Comparison of ENCODE assay signal across 12 cellular contexts in the genomic region with DNA sequence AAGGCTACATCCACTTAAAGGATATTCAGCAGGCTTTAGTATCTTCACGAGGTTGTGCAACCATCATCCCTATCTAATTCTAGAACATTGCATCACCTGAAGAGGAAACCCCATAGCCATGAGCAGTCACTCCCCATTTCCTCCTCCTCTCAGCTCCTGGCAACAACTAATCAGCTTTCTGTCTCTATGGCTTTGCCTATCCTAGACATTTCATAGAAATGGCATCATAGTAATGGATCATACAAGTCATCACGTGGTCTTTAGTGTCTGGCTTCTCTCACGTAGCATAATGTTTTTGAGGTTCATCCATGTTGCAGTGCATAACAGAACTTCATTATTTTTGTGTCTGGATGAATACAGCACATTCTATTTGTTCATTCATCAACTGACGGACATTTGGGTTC. TPM values are rescaled to one million over a fixed set of nuclear protein-coding genes. Genes with fewer than 3 reads are reported as not detected.
DNase-seq lines count a peak whose midpoint lies in the region; ATAC-seq and TF ChIP-seq lines count a peak whose summit lies in the region.
"Had no signal": no experiment of that assay in that cellular context is flagged by ENCODE, and none has a peak within 500 bp of the region (broad histone marks: within the 10 kb centered on the region; RNA-seq: fewer than 3 reads in every experiment).

No MANE protein-coding gene starts in this region.

- H3K27ac ChIP-seq in IMR-90 (ENCODE audit: insufficient read depth, low read length) (no peak overlapping the region), WERI-Rb-1 (no peak overlapping the region), right cardiac atrium (ENCODE audit: low read length) (no peak overlapping the region), coronary artery (no peak overlapping the region)

- no peak overlapping the region for H4K5ac ChIP-seq in IMR-90 (ENCODE audit: low read depth, low read length)

- no peaks in the 10 kb centered on the region for H3K79me1 ChIP-seq in IMR-90 (ENCODE audit: low read depth in 1 of 2, low read length in 2 of 2)

- H3K14ac ChIP-seq in IMR-90 (replicated peaks; ENCODE audit: low read depth, low read length): no peak overlapping the region

- no peak overlapping the region for H2BK120ac ChIP-seq in IMR-90 (ENCODE audit: low read depth, low read length)

- CTCF ChIA-PET in IMR-90 (lab: Yijun Ruan, JAX): no interaction called here

- no TSS peak for BruUV-seq in IMR-90 (replicated peaks; lab: Mats Ljungman, UMichigan)

- H3K4me1 ChIP-seq in IMR-90 (ENCODE audit: control insufficient read depth, insufficient read depth, low read length) (no peaks in the 10 kb centered on the region), right cardiac atrium (ENCODE audit: control insufficient read depth, insufficient read depth, low read length) (no peaks in the 10 kb centered on the region), HAP-1 (no peaks in the 10 kb centered on the region)

- H3K9me3 ChIP-seq in IMR-90 (ENCODE audit: control insufficient read depth, insufficient read depth, low read length) (no peaks in the 10 kb centered on the region), WERI-Rb-1 (ENCODE audit: severe bottlenecking) (no peaks in the 10 kb centered on the region), right cardiac atrium (ENCODE audit: control insufficient read depth, low read length) (no peaks in the 10 kb centered on the region), HAP-1 (no peaks in the 10 kb centered on the region)

- intact Hi-C loops in IMR-90 (cut with micrococcal nuclease): no loop called here
- intact Hi-C loops in right cardiac atrium (cut with DNase I): no loop called here

- H3K23ac ChIP-seq in IMR-90 (ENCODE audit: low read depth, low read length): no peak overlapping the region

- POLR2A ChIA-PET in IMR-90 (lab: Charles Lee; ENCODE audit: unreplicated experiment): no interaction called here

- H4K8ac ChIP-seq in IMR-90 (ENCODE audit: low read depth in 2 of 2, low read length in 2 of 2): no peak overlapping the region; a peak in 1 of 4 replicates

- no peak overlapping the region for H3K9ac ChIP-seq in IMR-90 (ENCODE audit: low read depth, low read length)

- no peaks in the 10 kb centered on the region for H3K36me3 ChIP-seq in IMR-90 (ENCODE audit: control insufficient read depth, insufficient read depth, low read length)
- no peaks in the 10 kb centered on the region for H3K36me3 ChIP-seq in WERI-Rb-1
- H3K36me3 ChIP-seq in HAP-1 (replicated peaks): no peaks in the 10 kb centered on the region

- peak; percentile 54 for DNase-seq in AG20443 (ENCODE audit: low spot score)
- DNase-seq in IMR-90: peak; percentile 95
- DNase-seq in WERI-Rb-1: peak; percentile 31
- no peak for DNase-seq in right cardiac atrium
- no peak for DNase-seq in coronary artery (ENCODE audit: low spot score)
- DNase-seq in HAP-1 (ENCODE audit: low spot score in 2 of 2): no peak
- DNase-seq in ureter (ENCODE audit: low spot score): no peak
- DNase-seq in NCI-H2227 (lab: John Stamatoyannopoulos, UW; ENCODE audit: unreplicated experiment): no peak
- DNase-seq: aorta; DMS79; NCI-H446; stimulated activated naive CD4-positive, alpha-beta T cell had no signal

- H2BK5ac ChIP-seq in IMR-90 (ENCODE audit: low read depth, low read length, poor library complexity, severe bottlenecking): no peak overlapping the region

- H3K27me3 ChIP-seq in IMR-90 (ENCODE audit: control insufficient read depth, insufficient read depth, low read length): no peaks in the 10 kb centered on the region
- H3K27me3 ChIP-seq in WERI-Rb-1 (ENCODE audit: insufficient read depth, low read depth, severe bottlenecking): no peaks in the 10 kb centered on the region
- H3K27me3 ChIP-seq in right cardiac atrium (ENCODE audit: control insufficient read depth, insufficient read depth): no peaks in the 10 kb centered on the region
- H3K27me3 ChIP-seq in HAP-1 (ENCODE audit: low read depth): no peaks in the 10 kb centered on the region

- TF ChIP-seq RAD21 in IMR-90 (IDR thresholded peaks at IDR 0.05; ENCODE audit: low read length): no peak

- H3K18ac ChIP-seq in IMR-90 (ENCODE audit: low read depth, low read length): no peak overlapping the region

- peaks cover 7% of the 10 kb centered on the region; the same call in 1 of the 2 replicates for H3K9me1 ChIP-seq in IMR-90 (ENCODE audit: insufficient read depth, low read length)

- no peak overlapping the region for H4K91ac ChIP-seq in IMR-90 (ENCODE audit: insufficient read depth, low read depth, low read length)

- no peaks in the 10 kb centered on the region for H4K20me1 ChIP-seq in IMR-90 (ENCODE audit: insufficient read depth, low read length)

- peak overlapping the region; percentile 37; the same call in 1 of the 2 replicates for H2AK5ac ChIP-seq in IMR-90 (ENCODE audit: low read depth, low read length)

- H3K4me2 ChIP-seq in IMR-90 (ENCODE audit: low read depth, low read length): no peak overlapping the region

- peak overlapping the region; percentile 27; the same call in 1 of the 2 replicates for H2BK20ac ChIP-seq in IMR-90 (ENCODE audit: low read depth, low read length)

- H3K4me3 ChIP-seq in IMR-90 (ENCODE audit: insufficient read depth, low read depth, low read length) (no peak overlapping the region), WERI-Rb-1 (ENCODE audit: low read depth, low read length) (no peak overlapping the region), right cardiac atrium (ENCODE audit: low read length) (no peak overlapping the region), coronary artery (no peak overlapping the region), HAP-1 (no peak overlapping the region)

- dilution Hi-C loops in IMR-90 (cut with HindIII; ENCODE audit: low sequenced_read_pairs, unreplicated experiment): no loop called here

- TF ChIP-seq POLR2A in IMR-90 (IDR thresholded peaks at IDR 0.05; ENCODE audit: low read depth, low read length): no peak

- TF ChIP-seq CTCF in IMR-90 (conservative IDR thresholded peaks at IDR 0.05; ENCODE audit: low read depth, low read length): no peak
- no peak for TF ChIP-seq CTCF in WERI-Rb-1 (IDR thresholded peaks at IDR 0.05; ENCODE audit: low read depth, low read length)
- TF ChIP-seq CTCF in coronary artery (IDR thresholded peaks at IDR 0.05): no peak

- ATAC-seq in IMR-90 (ENCODE audit: low read depth): peak; percentile 81
- ATAC-seq in right cardiac atrium: peak; percentile 72 to 91

- no peak overlapping the region for H2AK9ac ChIP-seq in IMR-90 (replicated peaks; ENCODE audit: low read depth, low read length, poor library complexity)

- H3K4ac ChIP-seq in IMR-90 (ENCODE audit: low read depth, low read length): no peak overlapping the region

- H2BK15ac ChIP-seq in IMR-90 (ENCODE audit: low read depth, low read length): peak overlapping the region; percentile 9; the same call in 1 of the 3 replicates

- in situ Hi-C loops in IMR-90 (cut with MboI; ENCODE audit: low sequenced_read_pairs): no loop called here
- in situ Hi-C loops in HAP-1 (cut with MboI; ENCODE audit: low sequenced_read_pairs): no loop called here

- H2AFZ ChIP-seq in IMR-90 (replicated peaks; ENCODE audit: low read length, poor library complexity): no peak overlapping the region

- no CpG with 5 or more reads among the region's 4 CpGs for WGBS in IMR-90 (ENCODE audit: extremely low coverage in 2 of 2, insufficient read length in 1 of 2), 2 experiments
- WGBS in right cardiac atrium: 51% methylated on average over 4 of the region's 4 CpGs

- no peak overlapping the region for H3K56ac ChIP-seq in IMR-90 (ENCODE audit: extremely low read depth, insufficient read depth, low read length)

TF ChIP-seq in IMR-90, 13 proteins besides CTCF, POLR2A, EP300 and RAD21:
- TF ChIP-seq, protein P1, sequence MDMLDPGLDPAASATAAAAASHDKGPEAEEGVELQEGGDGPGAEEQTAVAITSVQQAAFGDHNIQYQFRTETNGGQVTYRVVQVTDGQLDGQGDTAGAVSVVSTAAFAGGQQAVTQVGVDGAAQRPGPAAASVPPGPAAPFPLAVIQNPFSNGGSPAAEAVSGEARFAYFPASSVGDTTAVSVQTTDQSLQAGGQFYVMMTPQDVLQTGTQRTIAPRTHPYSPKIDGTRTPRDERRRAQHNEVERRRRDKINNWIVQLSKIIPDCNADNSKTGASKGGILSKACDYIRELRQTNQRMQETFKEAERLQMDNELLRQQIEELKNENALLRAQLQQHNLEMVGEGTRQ (IDR thresholded peaks at IDR 0.05; ENCODE audit: low read depth, low read length): peak; percentile 86
- TF ChIP-seq SMC3 (IDR thresholded peaks at IDR 0.05; ENCODE audit: low read depth, low read length) (no peak), MAZ (IDR thresholded peaks at IDR 0.05; ENCODE audit: borderline replicate concordance, low read depth, low read length) (peak; percentile 39; the same call in 1 of the 2 replicates), FOS (IDR thresholded peaks at IDR 0.05; ENCODE audit: low read depth, low read length) (peak; percentile 38; the same call in 1 of the 2 replicates), CHD1 (IDR thresholded peaks at IDR 0.05; ENCODE audit: low read depth, low read length) (no peak), CEBPB (IDR thresholded peaks at IDR 0.05; ENCODE audit: low read depth, low read length) (peak; percentile 100)

RNA-seq across cellular contexts. Expression of a gene that starts 20.5 kb away (rescaled TPM):
- 0.54 and 0.83 TPM in 2 replicates for total RNA-seq in IMR-90 (2012; rRNA removed)
- polyA plus RNA-seq in IMR-90 (2012; rRNA removed): 13.7 and 14.9 TPM in 2 replicates
- 10.8 and 34.1 TPM in 2 replicates for polyA plus RNA-seq in IMR-90 (2012; cell fraction: cytosol; rRNA removed)
- polyA plus RNA-seq in IMR-90 (2012; cell fraction: nucleus; rRNA removed; ENCODE audit: low replicate concordance): 54.0 and 64.7 TPM in 2 replicates
- 1 to 10 TPM; 2.9 to 6.0 (median 3.4) TPM for total RNA-seq in right cardiac atrium
- polyA plus RNA-seq in right cardiac atrium: 8.4 TPM
- 5.8 TPM for total RNA-seq in ureter

Comparison
In these comparisons a context has a peak if more than half of its experiments do, and no peak if none do; other contexts are left out.
1. DNase-seq: peak in AG20443 (single experiment), IMR-90 (single experiment) and WERI-Rb-1 (single experiment); none in right cardiac atrium (0 of 3), coronary artery (single experiment), HAP-1 (0 of 2), ureter (single experiment) and NCI-H2227 (single experiment).